1 cellular context compared by ENCODE assay signal in the genomic region with DNA sequence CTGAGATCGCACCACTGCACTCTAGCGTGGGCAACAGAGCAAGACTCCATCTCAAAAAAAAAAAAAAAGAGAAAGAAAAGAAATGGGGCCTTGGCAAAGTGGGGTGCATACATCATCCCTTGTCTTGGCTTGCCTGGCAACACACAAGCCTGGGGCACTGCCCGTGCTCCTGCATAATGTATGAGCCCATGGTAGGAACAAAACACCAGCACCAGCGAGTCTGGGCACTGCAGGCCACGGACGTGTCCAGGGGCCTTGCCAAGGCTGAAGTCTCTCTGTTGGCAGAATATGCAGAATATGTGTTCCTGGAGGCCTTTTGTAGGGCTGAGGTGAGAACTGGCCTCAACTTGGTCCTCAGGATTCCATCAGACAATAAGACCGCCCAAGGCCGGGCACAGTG.
TF ChIP-seq lines count a peak whose summit lies in the region.

No MANE protein-coding gene starts in this region.

TF ChIP-seq in HepG2, 621 proteins besides CTCF, POLR2A, EP300 and RAD21:
- no peak for TF ChIP-seq ATF7-NPFF (CRISPR knock-in tag; IDR thresholded peaks at IDR 0.05; ENCODE audit: low read depth)
- TF ChIP-seq, protein P1, sequence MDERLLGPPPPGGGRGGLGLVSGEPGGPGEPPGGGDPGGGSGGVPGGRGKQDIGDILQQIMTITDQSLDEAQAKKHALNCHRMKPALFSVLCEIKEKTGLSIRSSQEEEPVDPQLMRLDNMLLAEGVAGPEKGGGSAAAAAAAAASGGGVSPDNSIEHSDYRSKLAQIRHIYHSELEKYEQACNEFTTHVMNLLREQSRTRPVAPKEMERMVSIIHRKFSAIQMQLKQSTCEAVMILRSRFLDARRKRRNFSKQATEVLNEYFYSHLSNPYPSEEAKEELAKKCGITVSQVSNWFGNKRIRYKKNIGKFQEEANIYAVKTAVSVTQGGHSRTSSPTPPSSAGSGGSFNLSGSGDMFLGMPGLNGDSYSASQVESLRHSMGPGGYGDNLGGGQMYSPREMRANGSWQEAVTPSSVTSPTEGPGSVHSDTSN (CRISPR knock-in tag; IDR thresholded peaks at IDR 0.05) = no peak
- TF ChIP-seq NFYC (CRISPR knock-in tag; IDR thresholded peaks at IDR 0.05) = no peak
- TF ChIP-seq, protein P2, sequence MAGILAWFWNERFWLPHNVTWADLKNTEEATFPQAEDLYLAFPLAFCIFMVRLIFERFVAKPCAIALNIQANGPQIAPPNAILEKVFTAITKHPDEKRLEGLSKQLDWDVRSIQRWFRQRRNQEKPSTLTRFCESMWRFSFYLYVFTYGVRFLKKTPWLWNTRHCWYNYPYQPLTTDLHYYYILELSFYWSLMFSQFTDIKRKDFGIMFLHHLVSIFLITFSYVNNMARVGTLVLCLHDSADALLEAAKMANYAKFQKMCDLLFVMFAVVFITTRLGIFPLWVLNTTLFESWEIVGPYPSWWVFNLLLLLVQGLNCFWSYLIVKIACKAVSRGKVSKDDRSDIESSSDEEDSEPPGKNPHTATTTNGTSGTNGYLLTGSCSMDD (CRISPR knock-in tag; IDR thresholded peaks at IDR 0.05) = no peak
- no peak for TF ChIP-seq ATAD3A (CRISPR knock-in tag; IDR thresholded peaks at IDR 0.05)
- no peak for TF ChIP-seq EZH2 (conservative IDR thresholded peaks at IDR 0.05; ENCODE audit: low read depth, low read length)
- no peak for TF ChIP-seq ZBTB7B (CRISPR knock-in tag; IDR thresholded peaks at IDR 0.05)
- no peak for TF ChIP-seq ZNF430 (CRISPR knock-in tag; IDR thresholded peaks at IDR 0.05)
